17 cellular contexts compared by ENCODE assay signal in the genomic region with DNA sequence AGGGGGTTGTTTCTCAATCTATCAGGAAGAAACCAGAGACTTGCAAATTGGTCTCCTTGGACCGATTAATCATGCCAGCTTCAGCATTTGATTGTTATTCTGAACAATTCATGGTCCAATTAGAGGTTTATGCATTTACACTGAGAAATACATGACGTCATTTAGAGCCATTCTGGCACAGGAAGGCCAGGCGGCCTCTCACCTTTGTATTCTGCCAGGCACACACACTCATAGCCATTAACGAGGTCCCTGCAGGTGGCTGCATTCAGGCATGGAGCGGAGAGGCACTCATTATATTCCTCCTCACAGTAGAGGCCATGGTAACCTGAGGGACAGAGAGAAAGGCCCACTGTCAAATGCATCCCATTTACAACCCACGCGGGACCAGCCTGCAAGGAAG.
DNase-seq lines count a peak whose midpoint lies in the region; ATAC-seq and TF ChIP-seq lines count a peak whose summit lies in the region.
"Had no signal": no experiment of that assay in that cellular context is flagged by ENCODE, and none has a peak within 500 bp of the region (broad histone marks: within the 10 kb centered on the region; RNA-seq: fewer than 3 reads in every experiment).

No MANE protein-coding gene starts in this region.

- H3K4me3 ChIP-seq in OCI-LY7 (ENCODE audit: low read depth, low read length, poor library complexity, severe bottlenecking) = no peak overlapping the region

- ATAC-seq in GM21423 (IDR thresholded peaks at IDR 0.05; ENCODE audit: unreplicated experiment) = no peak
- ATAC-seq: HCT116; stimulated activated memory B cell treated with anti-CD40 and anti-IgM and Interleukin-4, amounts not matched to agents 10 μg/mL and 1 μg/mL and 100 μg/mL, for 72 hours had no signal

- H3K4me1 Mint-ChIP-seq in brain = peaks cover 45% of the 10 kb centered on the region
- no peaks in the 10 kb centered on the region for H3K4me1 Mint-ChIP-seq in activated naive CD8-positive, alpha-beta T cell treated with anti-CD3 and anti-CD28 coated beads for 36 hours
- H3K4me1 Mint-ChIP-seq: activated naive CD4-positive, alpha-beta T cell treated with anti-CD3 and anti-CD28 coated beads, Interleukin-2, amount 10 ng/mL, durations not matched to agents 7 days and 5 days had no signal

- CTCF ChIA-PET in OCI-LY7 (lab: Charles Lee; ENCODE audit: unreplicated experiment) = no interaction called here

- H3K9me3 ChIP-seq in OCI-LY7 (ENCODE audit: low read length) = no peaks in the 10 kb centered on the region

- POLR2A ChIA-PET in OCI-LY7 (lab: Charles Lee) = no interaction called here

- no peak overlapping the region for H3K27ac ChIP-seq in OCI-LY7 (ENCODE audit: low read depth, low read length, poor library complexity, severe bottlenecking)
- H3K27ac ChIP-seq: RWPE1 had no signal

- H4K20me1 ChIP-seq in OCI-LY7 (ENCODE audit: insufficient read depth, low read length) = no peaks in the 10 kb centered on the region

- peak overlapping the region in 3 of 5 experiments; percentile 3 to 11 (median 7) for H3K4me3 Mint-ChIP-seq in brain
- H3K4me3 Mint-ChIP-seq in activated naive CD8-positive, alpha-beta T cell treated with anti-CD3 and anti-CD28 coated beads for 36 hours = no peak overlapping the region
- H3K4me3 Mint-ChIP-seq: activated naive CD4-positive, alpha-beta T cell treated with anti-CD3 and anti-CD28 coated beads, Interleukin-2, amount 10 ng/mL, durations not matched to agents 7 days and 5 days; B cell; stimulated activated memory B cell treated with anti-CD40 and anti-IgM and Interleukin-4, amounts not matched to agents 10 μg/mL and 1 μg/mL and 100 μg/mL, for 72 hours had no signal

- H3K36me3 ChIP-seq in OCI-LY7 (ENCODE audit: insufficient read depth, low read length) = no peaks in the 10 kb centered on the region

- intact Hi-C loops in OCI-LY7 (cut with micrococcal nuclease; ENCODE audit: unreplicated experiment) = no loop called here

- H2AFZ ChIP-seq in OCI-LY7 (ENCODE audit: low read length) = no peak overlapping the region

- H3K27ac Mint-ChIP-seq in brain = peak overlapping the region; percentile 69 to 93 (median 82)
- H3K27ac Mint-ChIP-seq in activated naive CD8-positive, alpha-beta T cell treated with anti-CD3 and anti-CD28 coated beads for 36 hours = no peak overlapping the region
- H3K27ac Mint-ChIP-seq: activated naive CD4-positive, alpha-beta T cell treated with anti-CD3 and anti-CD28 coated beads, Interleukin-2, amount 10 ng/mL, durations not matched to agents 7 days and 5 days; B cell; stimulated activated memory B cell treated with anti-CD40 and anti-IgM and Interleukin-4, amounts not matched to agents 10 μg/mL and 1 μg/mL and 100 μg/mL, for 72 hours had no signal

- H3K27me3 Mint-ChIP-seq in brain = no peaks in the 10 kb centered on the region
- H3K27me3 Mint-ChIP-seq in activated naive CD8-positive, alpha-beta T cell treated with anti-CD3 and anti-CD28 coated beads for 36 hours = no peaks in the 10 kb centered on the region
- H3K27me3 Mint-ChIP-seq: activated naive CD4-positive, alpha-beta T cell treated with anti-CD3 and anti-CD28 coated beads, Interleukin-2, amount 10 ng/mL, durations not matched to agents 7 days and 5 days; B cell had no signal

- H3K4me2 ChIP-seq in OCI-LY7 (ENCODE audit: low read length) = no peak overlapping the region

- no TSS peak for BruUV-seq in OCI-LY7 (replicated peaks; lab: Mats Ljungman, UMichigan)

- no peaks in the 10 kb centered on the region for H3K4me1 ChIP-seq in OCI-LY7 (ENCODE audit: insufficient read depth, low read length, poor library complexity, severe bottlenecking)

- H3K79me2 ChIP-seq in OCI-LY7 (ENCODE audit: insufficient read depth, low read depth, low read length) = no peaks in the 10 kb centered on the region

- no peaks in the 10 kb centered on the region for H3K9me2 ChIP-seq in OCI-LY7 (ENCODE audit: insufficient read depth, low read length)

- peaks cover 42% of the 10 kb centered on the region for H3K36me3 Mint-ChIP-seq in brain
- no peaks in the 10 kb centered on the region for H3K36me3 Mint-ChIP-seq in activated naive CD8-positive, alpha-beta T cell treated with anti-CD3 and anti-CD28 coated beads for 36 hours
- H3K36me3 Mint-ChIP-seq: activated naive CD4-positive, alpha-beta T cell treated with anti-CD3 and anti-CD28 coated beads, Interleukin-2, amount 10 ng/mL, durations not matched to agents 7 days and 5 days; stimulated activated memory B cell treated with anti-CD40 and anti-IgM and Interleukin-4, amounts not matched to agents 10 μg/mL and 1 μg/mL and 100 μg/mL, for 72 hours had no signal

- H3K9me3 Mint-ChIP-seq in brain = peaks cover 3 to 12% (median 6%) of the 10 kb centered on the region in 5 experiments
- peaks cover 3% of the 10 kb centered on the region for H3K9me3 Mint-ChIP-seq in activated naive CD8-positive, alpha-beta T cell treated with anti-CD3 and anti-CD28 coated beads for 36 hours

- DNase-seq in DMS79 treated with DMSO at 0.1 percent for 48 hours (lab: John Stamatoyannopoulos, UW) = peak; percentile 96
- peak; percentile 25 for DNase-seq in NCI-H2081 treated with DMSO at 0.1 percent for 48 hours (lab: John Stamatoyannopoulos, UW)
- peak; percentile 70 for DNase-seq in renal cortical epithelial cell (ENCODE audit: low read depth)
- DNase-seq in OCI-LY7 (ENCODE audit: low spot score) = no peak
- DNase-seq in activated naive CD8-positive, alpha-beta T cell treated with anti-CD3 and anti-CD28 coated beads for 36 hours = no peak
- no peak for DNase-seq in ecto neural progenitor cell (ENCODE audit: low spot score)
- DNase-seq: activated naive CD4-positive, alpha-beta T cell treated with anti-CD3 and anti-CD28 coated beads, Interleukin-2, amount 10 ng/mL, durations not matched to agents 7 days and 5 days; IMR-90; NCI-H226; stimulated activated CD4-positive, alpha-beta T cell treated with anti-CD3 and anti-CD28 coated beads, Interleukin-2, amount 100 ng/mL, for 24 hours; T1000 had no signal

- no peak for TF ChIP-seq CTCF in brain (conservative IDR thresholded peaks at IDR 0.05)
- no peak for TF ChIP-seq CTCF in OCI-LY7 (conservative IDR thresholded peaks at IDR 0.05; ENCODE audit: low read length)

Comparison
In these comparisons a context has a peak if more than half of its experiments do, and no peak if none do; other contexts are left out.
1. DNase-seq: peak in DMS79 treated with DMSO at 0.1 percent for 48 hours (single experiment), NCI-H2081 treated with DMSO at 0.1 percent for 48 hours (single experiment) and renal cortical epithelial cell (single experiment); none in OCI-LY7 (single experiment), activated naive CD8-positive, alpha-beta T cell treated with anti-CD3 and anti-CD28 coated beads for 36 hours (single experiment) and ecto neural progenitor cell (single experiment).